8 cellular contexts compared by ENCODE assay signal in genomic region chr7:74290590-74290950, GRCh38. TPM values are rescaled to one million over a fixed set of nuclear protein-coding genes. Genes with fewer than 3 reads are reported as not detected.
DNase-seq lines count a peak whose midpoint lies in the region; ATAC-seq, FAIRE-seq and TF ChIP-seq lines count a peak whose summit lies in the region.

No MANE protein-coding gene starts in this region.

- BruUV-seq in HepG2 (replicated peaks; lab: Mats Ljungman, UMichigan), result no TSS peak

- H3K4me3 ChIP-seq in HepG2 (replicated peaks in 1 of 3; ENCODE audit: insufficient read depth in 1 of 3, low read depth in 2 of 3, low read length in 3 of 3), result peak overlapping the region; percentile 66 to 90 (median 83)
- H3K4me3 ChIP-seq in tibial artery, result peak overlapping the region; percentile 64 to 93

- H3K4me1 ChIP-seq in HepG2 (ENCODE audit: insufficient read depth, low read length), result peaks cover 75% of the 10 kb centered on the region
- H3K4me1 ChIP-seq in tibial artery, result peaks cover 0 to 46% (median 30%) of the 10 kb centered on the region in 4 donors

- no peak for FAIRE-seq in HepG2 (lab: Jason Lieb, UNC)

- no peak for ATAC-seq in activated T-cell treated with anti-CD3 and anti-CD28 coated beads, Interleukin-2, amount 50 U/mL, for 4 hours
- no peak for ATAC-seq in HepG2
- ATAC-seq in GM19452 (IDR thresholded peaks at IDR 0.05; ENCODE audit: unreplicated experiment), result no peak
- no peak for ATAC-seq in GM19023 (IDR thresholded peaks at IDR 0.05; ENCODE audit: unreplicated experiment)

- TF ChIP-seq EP300 in HepG2 (IDR thresholded peaks at IDR 0.05; ENCODE audit: low read depth in 2 of 2, low read length in 2 of 2) (no peak), HepG2 (CRISPR knock-in tag; IDR thresholded peaks at IDR 0.05; ENCODE audit: borderline replicate concordance) (no peak)

- intact Hi-C loops in HepG2 (cut with micrococcal nuclease; ENCODE audit: unreplicated experiment), result loop anchor here (5.0 kb wide), 1 partner anchor 33 kb away; no protein-coding TSS in a partner anchor
- intact Hi-C loops in tibial artery (cut with DNase I; ENCODE audit: low total_unique reads), result no loop called here

- H3K36me3 ChIP-seq in HepG2 (replicated peaks in 1 of 2; ENCODE audit: control insufficient read depth in 1 of 2, insufficient read depth in 2 of 2, low read length in 2 of 2), result no peaks in the 10 kb centered on the region
- H3K36me3 ChIP-seq in tibial artery, result no peaks in the 10 kb centered on the region

- H3K27me3 Mint-ChIP-seq in activated T-cell treated with anti-CD3 and anti-CD28 coated beads, Interleukin-2, amount 50 U/mL, for 4 hours (ENCODE audit: low read depth), result peaks cover 5% of the 10 kb centered on the region

- H3K79me2 ChIP-seq in HepG2 (ENCODE audit: insufficient read depth, low read length), result peaks cover 45% of the 10 kb centered on the region

- no peak for TF ChIP-seq RAD21 in HepG2 (CRISPR knock-in tag; IDR thresholded peaks at IDR 0.05)

- H3K9me3 Mint-ChIP-seq in activated T-cell treated with anti-CD3 and anti-CD28 coated beads, Interleukin-2, amount 50 U/mL, for 4 hours, result no peaks in the 10 kb centered on the region

- no peaks in the 10 kb centered on the region for H3K36me3 Mint-ChIP-seq in activated T-cell treated with anti-CD3 and anti-CD28 coated beads, Interleukin-2, amount 50 U/mL, for 4 hours (ENCODE audit: insufficient read depth)

- peak overlapping the region; percentile 81 for H3K4me2 ChIP-seq in HepG2 (ENCODE audit: low read depth, low read length)

- under 1% methylated on average over 9 of the region's 9 CpGs for WGBS in HepG2 (ENCODE audit: low lambda C conversion rate)

- TF ChIP-seq POLR2A in HepG2 (IDR thresholded peaks at IDR 0.05; ENCODE audit: insufficient read depth in 1 of 2, low read depth in 2 of 2, low read length in 2 of 2), result no peak

- H3K9ac ChIP-seq in HepG2 (ENCODE audit: insufficient read depth, low read depth, low read length), result peak overlapping the region; percentile 75

- CTCF ChIA-PET in HepG2 (lab: Yijun Ruan, JAX; ENCODE audit: low intra/inter-chr PET ratio, low total read pairs), result no interaction called here

- TF ChIP-seq CTCF in HepG2 (CRISPR knock-in tag; IDR thresholded peaks at IDR 0.05) (no peak), tibial artery (IDR thresholded peaks at IDR 0.05) (no peak)

- H3K27me3 ChIP-seq in HepG2 (ENCODE audit: control insufficient read depth in 1 of 2, insufficient read depth in 2 of 2, low read length in 2 of 2), result no peaks in the 10 kb centered on the region
- H3K27me3 ChIP-seq in tibial artery, result no peaks in the 10 kb centered on the region

- H4K20me1 ChIP-seq in HepG2 (ENCODE audit: insufficient read depth, low read length), result peaks cover 5% of the 10 kb centered on the region; the same call in 1 of the 2 replicates

- peak overlapping the region; percentile 39 for H3K4me3 Mint-ChIP-seq in activated T-cell treated with anti-CD3 and anti-CD28 coated beads, Interleukin-2, amount 50 U/mL, for 4 hours

- H2AFZ ChIP-seq in HepG2 (ENCODE audit: low read length), result no peak overlapping the region

- in situ Hi-C loops in HepG2 (cut with HindIII; ENCODE audit: extremely low pct_ligation_motif_present, low pct_unique_long_range_greater_than_20kb), result no loop called here

- no peaks in the 10 kb centered on the region for H3K9me3 ChIP-seq in HepG2 (ENCODE audit: low read length)
- no peaks in the 10 kb centered on the region for H3K9me3 ChIP-seq in tibial artery

- no peak for DNase-seq in activated T-cell treated with anti-CD3 and anti-CD28 coated beads, Interleukin-2, amount 50 U/mL, for 4 hours
- DNase-seq in activated T-cell treated with anti-CD3 and anti-CD28 coated beads, Interleukin-2, amount 50 U/mL, for 48 hours, result no peak
- no peak for DNase-seq in HepG2 (ENCODE audit: low spot score)
- no peak for DNase-seq in tibial artery
- DNase-seq in stimulated activated CD4-positive, alpha-beta T cell treated with anti-CD3 and anti-CD28 coated beads, Interleukin-12 subunit alpha, Interleukin-12 subunit beta, amount 100 ng/mL, for 4 hours, result no peak

- H3K4me1 Mint-ChIP-seq in activated T-cell treated with anti-CD3 and anti-CD28 coated beads, Interleukin-2, amount 50 U/mL, for 4 hours (ENCODE audit: low read depth), result peaks cover 24% of the 10 kb centered on the region

- peak overlapping the region; percentile 82 for H3K27ac ChIP-seq in angular gyrus (ENCODE audit: low read depth, low read length)
- peak overlapping the region; percentile 31 for H3K27ac ChIP-seq in HepG2 (ENCODE audit: extremely low read length, insufficient read depth, low read length)
- peak overlapping the region; percentile 75 to 81 for H3K27ac ChIP-seq in tibial artery

- POLR2A ChIA-PET in HepG2 (lab: Yijun Ruan, JAX), result interaction anchor here (1.0 to 8.4 kb wide), 4 partner anchors 11 to 27 kb away, joined by 3 to 60 read pairs (median 30); no protein-coding TSS in a partner anchor

RNA-seq across cellular contexts. Expression of gene CLIP2, which starts 1.4 kb away (rescaled TPM):
- total RNA-seq in activated T-cell treated with anti-CD3 and anti-CD28 coated beads, Interleukin-2, amount 50 U/mL, for 4 hours, result 1 to 10 TPM; 1.2 to 2.5 (median 1.4) TPM
- total RNA-seq in HepG2 (2016; rRNA removed; fragmentation: Illumina TruSeq; extraction: Trizol), result 13.6 and 17.4 TPM in 2 replicates
- 7.5 and 7.6 TPM in 2 replicates for total RNA-seq in HepG2 (2016; cell fraction: cytosol; rRNA removed; fragmentation: Illumina TruSeq; extraction: Trizol; ENCODE audit: low read depth)
- total RNA-seq in HepG2 (2016; cell fraction: insoluble cytoplasmic fraction; rRNA removed; fragmentation: Illumina TruSeq; extraction: Trizol), result 10.6 and 19.9 TPM in 2 replicates
- 9.6 and 10.3 TPM in 2 replicates for total RNA-seq in HepG2 (2016; cell fraction: membrane; rRNA removed; fragmentation: Illumina TruSeq; extraction: Trizol)
- total RNA-seq in HepG2 (2016; cell fraction: nucleus; rRNA removed; fragmentation: Illumina TruSeq; extraction: Trizol), result 15.2 and 16.4 TPM in 2 replicates
- polyA plus RNA-seq in HepG2 (2011; rRNA removed), result 6.5 and 9.2 TPM in 2 replicates
- polyA plus RNA-seq in HepG2 (2011; cell fraction: cytosol; rRNA removed), result 6.5 and 7.4 TPM in 2 replicates
- 19.0 and 19.1 TPM in 2 replicates for polyA plus RNA-seq in HepG2 (2011; cell fraction: nucleus; rRNA removed)
- 14.2 and 32.5 TPM in 2 replicates for polyA plus RNA-seq in HepG2 (2012)
- polyA plus RNA-seq in HepG2 (2016; cell fraction: cytosol; fragmentation: Illumina TruSeq; extraction: Trizol; ENCODE audit: low read depth), result 1.6 and 1.8 TPM in 2 replicates
- 10.0 and 13.1 TPM in 2 replicates for polyA plus RNA-seq in HepG2 (2016; cell fraction: insoluble cytoplasmic fraction; fragmentation: Illumina TruSeq; extraction: Trizol; ENCODE audit: low read depth)
- polyA plus RNA-seq in HepG2 (2016; cell fraction: membrane; fragmentation: Illumina TruSeq; extraction: Trizol; ENCODE audit: low read depth), result 4.5 and 5.2 TPM in 2 replicates
- polyA plus RNA-seq in HepG2 (2016; cell fraction: nucleus; fragmentation: Illumina TruSeq; extraction: Trizol; ENCODE audit: insufficient read depth, low read depth), result 22.6 and 24.8 TPM in 2 replicates
- 2.9 and 19.1 TPM in 2 replicates for polyA minus RNA-seq in HepG2 (2011; rRNA and poly(A)+ RNA removed; ENCODE audit: low replicate concordance)
- polyA minus RNA-seq in HepG2 (2011; cell fraction: cytosol; rRNA and poly(A)+ RNA removed), result 9.1 and 11.1 TPM in 2 replicates
- polyA minus RNA-seq in HepG2 (2011; cell fraction: nucleus; rRNA and poly(A)+ RNA removed), result 14.3 and 17.3 TPM in 2 replicates

RNA-seq across cellular contexts. Expression of gene RFC2, which starts 36.4 kb away (rescaled TPM):
- 10 to 100 TPM; 71.4 to 85.2 (median 73.8) TPM for total RNA-seq in activated T-cell treated with anti-CD3 and anti-CD28 coated beads, Interleukin-2, amount 50 U/mL, for 4 hours
- total RNA-seq in HepG2 (2016; rRNA removed; fragmentation: Illumina TruSeq; extraction: Trizol), result 43.5 and 51.2 TPM in 2 replicates
- total RNA-seq in HepG2 (2016; cell fraction: cytosol; rRNA removed; fragmentation: Illumina TruSeq; extraction: Trizol; ENCODE audit: low read depth), result 22.7 TPM in 2 replicates
- total RNA-seq in HepG2 (2016; cell fraction: insoluble cytoplasmic fraction; rRNA removed; fragmentation: Illumina TruSeq; extraction: Trizol), result 44.7 and 55.0 TPM in 2 replicates
- total RNA-seq in HepG2 (2016; cell fraction: membrane; rRNA removed; fragmentation: Illumina TruSeq; extraction: Trizol), result 29.4 and 29.5 TPM in 2 replicates
- 16.1 and 16.4 TPM in 2 replicates for total RNA-seq in HepG2 (2016; cell fraction: nucleus; rRNA removed; fragmentation: Illumina TruSeq; extraction: Trizol)
- 14.2 and 14.6 TPM in 2 replicates for polyA plus RNA-seq in HepG2 (2011; rRNA removed)
- 12.7 and 17.2 TPM in 2 replicates for polyA plus RNA-seq in HepG2 (2011; cell fraction: cytosol; rRNA removed)
- polyA plus RNA-seq in HepG2 (2011; cell fraction: nucleus; rRNA removed), result 4.5 TPM in 2 replicates
- 8.2 and 15.6 TPM in 2 replicates for polyA plus RNA-seq in HepG2 (2012)
- 20.5 and 22.0 TPM in 2 replicates for polyA plus RNA-seq in HepG2 (2016; cell fraction: cytosol; fragmentation: Illumina TruSeq; extraction: Trizol; ENCODE audit: low read depth)
- polyA plus RNA-seq in HepG2 (2016; cell fraction: insoluble cytoplasmic fraction; fragmentation: Illumina TruSeq; extraction: Trizol; ENCODE audit: low read depth), result 64.2 and 73.3 TPM in 2 replicates
- polyA plus RNA-seq in HepG2 (2016; cell fraction: membrane; fragmentation: Illumina TruSeq; extraction: Trizol; ENCODE audit: low read depth), result 28.2 TPM in 2 replicates
- 27.9 and 32.8 TPM in 2 replicates for polyA plus RNA-seq in HepG2 (2016; cell fraction: nucleus; fragmentation: Illumina TruSeq; extraction: Trizol; ENCODE audit: insufficient read depth, low read depth)
- 19.7 and 106 TPM in 2 replicates for polyA minus RNA-seq in HepG2 (2011; rRNA and poly(A)+ RNA removed; ENCODE audit: low replicate concordance)
- 11.3 and 12.6 TPM in 2 replicates for polyA minus RNA-seq in HepG2 (2011; cell fraction: cytosol; rRNA and poly(A)+ RNA removed)
- 9.6 and 11.5 TPM in 2 replicates for polyA minus RNA-seq in HepG2 (2011; cell fraction: nucleus; rRNA and poly(A)+ RNA removed)

Comparison
In these comparisons a context has a peak if more than half of its experiments do, and no peak if none do; other contexts are left out.
1. H3K27ac ChIP-seq: peak in every context shown above with its lines; median percentile 82 in angular gyrus; 78 in tibial artery; 31 in HepG2.